2 cellular contexts compared by ENCODE assay signal in genomic region chr15:65101891-65102708, GRCh38.
TF ChIP-seq lines count a peak whose summit lies in the region.

No MANE protein-coding gene starts in this region.

TF ChIP-seq in SK-N-SH treated with all-trans-retinoic acid at 6 μM for 48 hours, 23 proteins besides CTCF, POLR2A, EP300 and RAD21 (continued from another document):
- TF ChIP-seq TSHZ2 (CRISPR knock-in tag; IDR thresholded peaks at IDR 0.05) (no peak), CREB5 (CRISPR knock-in tag; IDR thresholded peaks at IDR 0.05; ENCODE audit: low read depth) (no peak), ZNF70 (CRISPR knock-in tag; IDR thresholded peaks at IDR 0.05) (no peak), GLIS3 (CRISPR knock-in tag; IDR thresholded peaks at IDR 0.05) (no peak), ZNF565 (CRISPR knock-in tag; conservative IDR thresholded peaks at IDR 0.05; ENCODE audit: low read depth) (no peak), TCF4 (CRISPR knock-in tag; IDR thresholded peaks at IDR 0.05; ENCODE audit: borderline replicate concordance) (no peak), SNAI2 (CRISPR knock-in tag; IDR thresholded peaks at IDR 0.05) (no peak), CSDC2 (CRISPR knock-in tag; IDR thresholded peaks at IDR 0.05) (no peak), OSR1 (CRISPR knock-in tag; IDR thresholded peaks at IDR 0.05) (no peak), POU6F1 (CRISPR knock-in tag; IDR thresholded peaks at IDR 0.05; ENCODE audit: borderline replicate concordance, low read depth) (no peak), ZFP30 (CRISPR knock-in tag; IDR thresholded peaks at IDR 0.05) (no peak), BACH2 (CRISPR knock-in tag; IDR thresholded peaks at IDR 0.05; ENCODE audit: borderline replicate concordance) (no peak), ZC3H10 (CRISPR knock-in tag; IDR thresholded peaks at IDR 0.05) (no peak), PPARA (CRISPR knock-in tag; IDR thresholded peaks at IDR 0.05; ENCODE audit: borderline replicate concordance) (no peak), PATZ1 (CRISPR knock-in tag; IDR thresholded peaks at IDR 0.05; ENCODE audit: borderline replicate concordance) (no peak), ARNTL (CRISPR knock-in tag; IDR thresholded peaks at IDR 0.05; ENCODE audit: borderline replicate concordance, low read depth) (no peak), ZFP3 (CRISPR knock-in tag; IDR thresholded peaks at IDR 0.05) (no peak), RARB (CRISPR knock-in tag; IDR thresholded peaks at IDR 0.05) (no peak)
TF ChIP-seq in SK-N-SH treated with all-trans-retinoic acid at 6 μM for 48 hours: peak in this region for 0.

TF ChIP-seq in SK-N-SH, 30 proteins besides CTCF, POLR2A, EP300 and RAD21 (continued from another document):
- TF ChIP-seq IRF3 (IDR thresholded peaks at IDR 0.05; ENCODE audit: low read depth, low read length): no peak
- no peak for TF ChIP-seq NRF1 (IDR thresholded peaks at IDR 0.05; ENCODE audit: low read depth, low read length)
